9 cellular contexts compared by ENCODE assay signal in genomic region chr2:241863021-241863954, GRCh38. TPM values are rescaled to one million over a fixed set of nuclear protein-coding genes. Genes with fewer than 3 reads are reported as not detected.
DNase-seq lines count a peak whose midpoint lies in the region; FAIRE-seq and TF ChIP-seq lines count a peak whose summit lies in the region.
"Had no signal": no experiment of that assay in that cellular context is flagged by ENCODE, and none has a peak within 500 bp of the region (broad histone marks: within the 10 kb centered on the region; RNA-seq: fewer than 3 reads in every experiment).

No MANE protein-coding gene starts in this region.

- H3K9ac ChIP-seq in kidney (ENCODE audit: low read length in 2 of 2) = no peak overlapping the region

- H3K36me3 ChIP-seq in kidney (ENCODE audit: control insufficient read depth in 1 of 2, insufficient read depth in 2 of 2, low read length in 2 of 2) (no peaks in the 10 kb centered on the region), HAP-1 (replicated peaks) (no peaks in the 10 kb centered on the region)
- H3K36me3 ChIP-seq: neutrophil had no signal

- H3K36me3 Mint-ChIP-seq in stimulated activated naive CD8-positive, alpha-beta T cell treated with anti-CD3 and anti-CD28 coated beads, Interleukin-15, Interleukin-2, amounts not matched to agents 100 ng/mL and 50 ng/mL, for 24 hours (ENCODE audit: low read depth) = peaks cover 20% of the 10 kb centered on the region

- no peaks in the 10 kb centered on the region for H3K9me3 ChIP-seq in kidney (ENCODE audit: control insufficient read depth in 1 of 2, low read length in 2 of 2)
- H3K9me3 ChIP-seq in HAP-1 = no peaks in the 10 kb centered on the region
- H3K9me3 ChIP-seq: neutrophil had no signal

- TF ChIP-seq CTCF in kidney (IDR thresholded peaks at IDR 0.05; ENCODE audit: borderline replicate concordance, extremely low read depth, insufficient read depth) = no peak

- peaks cover 13% of the 10 kb centered on the region for H3K9me3 Mint-ChIP-seq in stimulated activated naive CD8-positive, alpha-beta T cell treated with anti-CD3 and anti-CD28 coated beads, Interleukin-15, Interleukin-2, amounts not matched to agents 100 ng/mL and 50 ng/mL, for 24 hours

- H3K4me1 ChIP-seq in kidney (ENCODE audit: control insufficient read depth in 1 of 2, insufficient read depth in 1 of 2, low read depth in 1 of 2, low read length in 2 of 2) = peaks cover 0 to 9% of the 10 kb centered on the region in 2 donors
- H3K4me1 ChIP-seq in HAP-1 = no peaks in the 10 kb centered on the region

- FAIRE-seq in kidney (lab: Jason Lieb, UNC) = no peak

- intact Hi-C loops in kidney (cut with DNase I) = no loop called here

- H3K27ac Mint-ChIP-seq in stimulated activated naive CD8-positive, alpha-beta T cell treated with anti-CD3 and anti-CD28 coated beads, Interleukin-15, Interleukin-2, amounts not matched to agents 100 ng/mL and 50 ng/mL, for 24 hours = peak overlapping the region; percentile 94

- H3K4me3 Mint-ChIP-seq in stimulated activated naive CD8-positive, alpha-beta T cell treated with anti-CD3 and anti-CD28 coated beads, Interleukin-15, Interleukin-2, amounts not matched to agents 100 ng/mL and 50 ng/mL, for 24 hours = peak overlapping the region; percentile 75

- in situ Hi-C loops in HAP-1 (cut with MboI; ENCODE audit: low sequenced_read_pairs) = no loop called here

- H3K27me3 Mint-ChIP-seq in stimulated activated naive CD8-positive, alpha-beta T cell treated with anti-CD3 and anti-CD28 coated beads, Interleukin-15, Interleukin-2, amounts not matched to agents 100 ng/mL and 50 ng/mL, for 24 hours = peaks cover 25% of the 10 kb centered on the region

- peaks cover 2% of the 10 kb centered on the region; the same call in 1 of the 2 replicates for H3K27me3 ChIP-seq in HAP-1 (ENCODE audit: low read depth)

- peaks cover 77% of the 10 kb centered on the region for H3K4me1 Mint-ChIP-seq in stimulated activated naive CD8-positive, alpha-beta T cell treated with anti-CD3 and anti-CD28 coated beads, Interleukin-15, Interleukin-2, amounts not matched to agents 100 ng/mL and 50 ng/mL, for 24 hours (ENCODE audit: low read depth)

- no peak overlapping the region for H3K4me3 ChIP-seq in kidney (ENCODE audit: low read length in 2 of 2)
- no peak overlapping the region for H3K4me3 ChIP-seq in HAP-1

- H3K27ac ChIP-seq in kidney (ENCODE audit: low read depth in 2 of 2, low read length in 2 of 2) = no peak overlapping the region
- no peak overlapping the region for H3K27ac ChIP-seq in substantia nigra (ENCODE audit: low read depth, low read length, poor library complexity, severe bottlenecking)
- H3K27ac ChIP-seq: neutrophil had no signal

- DNase-seq in NOMO-1 (lab: John Stamatoyannopoulos, UW; ENCODE audit: unreplicated experiment in 2 of 2) (peak; percentile 17 to 37), NOMO-1 treated with dmso at 0.1 percent for 144 hours (lab: John Stamatoyannopoulos, UW; ENCODE audit: unreplicated experiment) (no peak), kidney (peak; percentile 87), substantia nigra (lab: John Stamatoyannopoulos, UW) (no peak), kidney glomerular epithelial cell (lab: John Stamatoyannopoulos, UW) (no peak), HAP-1 (ENCODE audit: low spot score in 2 of 2) (no peak)
- DNase-seq in activated CD8-positive, alpha-beta memory T cell treated with anti-CD3 and anti-CD28 coated beads for 24 hours = peak; percentile 86

RNA-seq across cellular contexts. Expression of gene PDCD1, which starts 4.6 kb away (rescaled TPM):
- 1.6 TPM for total RNA-seq in kidney
- 0.49 TPM for polyA plus RNA-seq in kidney (ENCODE audit: insufficient read depth, low read depth, low replicate concordance)

RNA-seq across cellular contexts. Expression of gene RTP5, which starts 6.2 kb away (rescaled TPM):
- total RNA-seq in kidney = 0.13 TPM
- not detected for polyA plus RNA-seq in kidney (ENCODE audit: insufficient read depth, low read depth, low replicate concordance)

RNA-seq across cellular contexts. Expression of gene NEU4, which starts 54.3 kb away (rescaled TPM):
- 0.76 TPM for total RNA-seq in kidney
- polyA plus RNA-seq in kidney (ENCODE audit: insufficient read depth, low read depth, low replicate concordance) = 2.8 TPM

Comparison
In these comparisons a context has a peak if more than half of its experiments do, and no peak if none do; other contexts are left out.
1. DNase-seq: peak in NOMO-1 (2 of 2), activated CD8-positive, alpha-beta memory T cell treated with anti-CD3 and anti-CD28 coated beads for 24 hours (single experiment) and kidney (single experiment); none in NOMO-1 treated with dmso at 0.1 percent for 144 hours (single experiment), substantia nigra (0 of 49), kidney glomerular epithelial cell (single experiment) and HAP-1 (0 of 2).